8 cellular contexts compared by ENCODE assay signal in the genomic region with DNA sequence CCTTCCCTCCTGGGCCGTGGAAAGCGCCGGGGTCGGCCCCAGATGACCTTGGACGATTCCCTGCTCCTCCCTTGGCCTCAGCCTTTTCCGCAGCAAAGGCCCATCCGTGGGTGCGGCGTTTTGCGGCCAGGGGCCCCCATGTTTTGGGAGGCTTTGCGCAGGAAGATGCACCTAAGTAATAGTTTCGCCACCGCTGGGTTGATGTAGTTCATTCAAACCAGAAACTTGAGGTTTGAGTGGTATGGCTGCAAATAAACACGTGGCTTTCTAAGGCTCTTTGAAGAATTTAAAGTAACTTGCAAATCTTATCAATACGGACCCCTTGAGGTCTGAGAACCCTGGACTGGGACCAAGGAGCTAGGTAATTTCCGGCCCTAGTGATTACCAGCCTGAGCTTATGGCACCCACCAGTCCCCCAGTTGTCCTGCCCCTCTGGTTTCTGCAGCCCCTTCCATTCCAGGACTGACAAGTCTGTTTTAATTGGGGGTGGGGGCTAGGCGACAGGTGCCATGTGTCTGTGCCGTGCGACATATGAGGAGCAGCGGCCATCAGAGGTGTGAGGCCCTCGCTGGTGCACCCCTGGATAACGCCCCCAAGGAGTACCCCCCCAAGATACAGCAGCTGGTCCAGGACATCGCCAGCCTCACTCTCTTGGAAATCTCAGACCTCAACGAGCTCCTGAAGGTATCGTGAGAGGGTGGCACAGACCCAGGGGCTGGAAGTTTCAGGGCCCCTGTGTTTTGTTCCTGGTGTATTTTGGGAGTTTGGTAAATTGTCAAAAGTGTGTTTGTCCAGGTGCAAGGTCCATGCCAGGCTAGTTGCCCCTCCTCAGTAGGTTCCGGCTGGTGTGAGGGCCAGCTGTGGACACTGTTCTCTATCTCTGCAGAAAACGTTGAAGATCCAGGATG. TPM values are rescaled to one million over a fixed set of nuclear protein-coding genes. Genes with fewer than 3 reads are reported as not detected.
A peak's percentile ranks its signal among the peaks of the same experiment; 100 is the strongest.
DNase-seq lines count a peak whose midpoint lies in the region; ATAC-seq, FAIRE-seq and TF ChIP-seq lines count a peak whose summit lies in the region.

No MANE protein-coding gene starts in this region.

- H3K36me3 ChIP-seq in NT2/D1 (ENCODE audit: insufficient read depth, insufficient read length, low read length) (peaks cover 85% of the 10 kb centered on the region), endothelial cell of umbilical vein (ENCODE audit: control insufficient read depth in 2 of 2, extremely low read depth in 1 of 2, insufficient read depth in 2 of 2, low read length in 2 of 2) (peaks cover 3 to 28% of the 10 kb centered on the region in 2 experiments)

- peak overlapping the region; percentile 79 for H3K4me2 ChIP-seq in endothelial cell of umbilical vein (ENCODE audit: insufficient read depth, low read length)

- H3K9ac ChIP-seq in NT2/D1 (ENCODE audit: insufficient read length, low read depth) (peak overlapping the region; percentile 99), endothelial cell of umbilical vein (replicated peaks; ENCODE audit: extremely low read depth, insufficient read depth, low read length) (peak overlapping the region; percentile 98)

- H3K79me2 ChIP-seq in endothelial cell of umbilical vein (ENCODE audit: control insufficient read depth, insufficient read depth, low read length), result peaks cover 30% of the 10 kb centered on the region

- TSS peak; percentile 29 for BruUV-seq in endothelial cell of umbilical vein (replicated peaks; lab: Mats Ljungman, UMichigan)

- POLR2A ChIA-PET in endothelial cell of umbilical vein (lab: Charles Lee), result interaction anchor here (1.0 kb wide), 1 partner anchor 21 kb away, joined by 4 read pairs; a partner anchor contains a TSS

- H3K4me1 ChIP-seq in NT2/D1 (ENCODE audit: insufficient read depth, insufficient read length) (peaks cover 25% of the 10 kb centered on the region), endothelial cell of umbilical vein (ENCODE audit: control insufficient read depth, extremely low read depth, insufficient read depth, low read length) (peaks cover 19% of the 10 kb centered on the region)

- TF ChIP-seq POLR2A in endothelial cell of umbilical vein (IDR thresholded peaks at IDR 0.05; ENCODE audit: low read depth, low read length), result no peak

- H3K9me1 ChIP-seq in endothelial cell of umbilical vein (replicated peaks; ENCODE audit: control insufficient read depth, extremely low read depth, insufficient read depth, low read length), result no peaks in the 10 kb centered on the region

- H2AFZ ChIP-seq in endothelial cell of umbilical vein (ENCODE audit: low read depth, low read length), result no peak overlapping the region

- CTCF ChIA-PET in endothelial cell of umbilical vein (lab: Charles Lee), result interaction anchor here (1.0 to 2.8 kb wide), 3 partner anchors 9 to 125 kb away, joined by 3 to 19 read pairs (median 3); a partner anchor contains a TSS

- H3K27ac ChIP-seq in endothelial cell of umbilical vein (ENCODE audit: insufficient read depth, low read depth, low read length), result peak overlapping the region; percentile 87

- H3K27me3 ChIP-seq in NT2/D1 (ENCODE audit: insufficient read depth, insufficient read length), result no peaks in the 10 kb centered on the region
- no peaks in the 10 kb centered on the region for H3K27me3 ChIP-seq in endothelial cell of umbilical vein (ENCODE audit: control insufficient read depth in 2 of 2, insufficient read depth in 2 of 2, low read length in 2 of 2)

- DNase-seq in NT2/D1 (ENCODE audit: low read depth, low spot score) (no peak), endothelial cell of umbilical vein (ENCODE audit: low read depth, low spot score) (no peak), omental fat pad (ENCODE audit: low spot score) (no peak), amygdala (lab: John Stamatoyannopoulos, UW) (no peak), germinal center (ENCODE audit: low spot score) (no peak), AML-193 (lab: John Stamatoyannopoulos, UW) (no peak)

- ATAC-seq in GM18907 (IDR thresholded peaks at IDR 0.05; ENCODE audit: unreplicated experiment), result peak; percentile 2
- ATAC-seq in omental fat pad (ENCODE audit: low FRiP score), result peak; percentile 6
- ATAC-seq in HG03432 (IDR thresholded peaks at IDR 0.05; ENCODE audit: unreplicated experiment), result no peak

- H3K9me3 ChIP-seq in NT2/D1 (ENCODE audit: insufficient read depth, low read length) (no peaks in the 10 kb centered on the region), endothelial cell of umbilical vein (replicated peaks; ENCODE audit: control insufficient read depth, insufficient read depth, low read length) (no peaks in the 10 kb centered on the region)

- intact Hi-C loops in endothelial cell of umbilical vein (cut with micrococcal nuclease), result loop anchor here (1.0 to 2.0 kb wide), 2 partner anchors 8 to 19 kb away; a partner anchor contains a TSS

- H3K4me3 ChIP-seq in NT2/D1 (ENCODE audit: insufficient read length, low read depth), result peak overlapping the region; percentile 97
- H3K4me3 ChIP-seq in endothelial cell of umbilical vein (replicated peaks in 1 of 3; ENCODE audit: insufficient read depth in 1 of 3, low read depth in 1 of 3, low read length in 3 of 3), result peak overlapping the region; percentile 70 to 86 (median 76)

- no peaks in the 10 kb centered on the region for H4K20me1 ChIP-seq in endothelial cell of umbilical vein (replicated peaks; ENCODE audit: control insufficient read depth, extremely low read depth, insufficient read depth, low read length)

- no peak for FAIRE-seq in endothelial cell of umbilical vein (lab: Jason Lieb, UNC)

- TF ChIP-seq CTCF in endothelial cell of umbilical vein (IDR thresholded peaks at IDR 0.05; ENCODE audit: extremely low read depth in 1 of 2, insufficient read depth in 1 of 2, low read depth in 1 of 2, low read length in 2 of 2), result no peak
- no peak for TF ChIP-seq CTCF in omental fat pad (IDR thresholded peaks at IDR 0.05)

- dilution Hi-C loops in endothelial cell of umbilical vein (cut with MboI; ENCODE audit: extremely low pct_ligation_motif_present, low sequenced_read_pairs), result no loop called here

TF ChIP-seq in endothelial cell of umbilical vein, 7 proteins besides CTCF, POLR2A, EP300 and RAD21 (continues in another document):
- no peak for TF ChIP-seq EZH2 (IDR thresholded peaks at IDR 0.05; ENCODE audit: borderline replicate concordance, low read depth, low read length, severe bottlenecking)

RNA-seq across cellular contexts. Expression of a gene that starts 0.8 kb away (rescaled TPM):
- total RNA-seq in endothelial cell of umbilical vein (89.2 and 91.9 TPM in 2 replicates), omental fat pad (10 to 100 TPM; 31.4 to 55.8 (median 49.2) TPM)
- 99.9 and 126 TPM in 2 replicates for polyA plus RNA-seq in endothelial cell of umbilical vein
- polyA plus RNA-seq in endothelial cell of umbilical vein (2011; cell fraction: cytosol; rRNA removed), result 120 and 135 TPM in 2 replicates
- 45.8 and 46.0 TPM in 2 replicates for polyA plus RNA-seq in endothelial cell of umbilical vein (2011; cell fraction: nucleus; rRNA removed)
- polyA plus RNA-seq in endothelial cell of umbilical vein (2012), result 81.3 and 84.8 TPM in 2 replicates
- 24.4 and 26.4 TPM in 2 replicates for polyA minus RNA-seq in endothelial cell of umbilical vein
- 75.7 TPM for polyA minus RNA-seq in endothelial cell of umbilical vein (2011; cell fraction: cytosol; rRNA and poly(A)+ RNA removed)
- polyA minus RNA-seq in endothelial cell of umbilical vein (2011; cell fraction: nucleus; rRNA and poly(A)+ RNA removed), result 6.5 and 11.1 TPM in 2 replicates

RNA-seq across cellular contexts. Expression of a gene that starts 8.1 kb away (rescaled TPM):
- total RNA-seq in endothelial cell of umbilical vein (16.7 and 17.2 TPM in 2 replicates), omental fat pad (10 to 100 TPM; 11.4 to 22.4 (median 14.0) TPM)
- 16.7 and 22.4 TPM in 2 replicates for polyA plus RNA-seq in endothelial cell of umbilical vein
- polyA plus RNA-seq in endothelial cell of umbilical vein (2011; cell fraction: cytosol; rRNA removed), result 12.2 and 16.1 TPM in 2 replicates
- 14.9 and 20.6 TPM in 2 replicates for polyA plus RNA-seq in endothelial cell of umbilical vein (2011; cell fraction: nucleus; rRNA removed)
- 12.2 and 13.1 TPM in 2 replicates for polyA plus RNA-seq in endothelial cell of umbilical vein (2012)
- 3.9 and 7.1 TPM in 2 replicates for polyA minus RNA-seq in endothelial cell of umbilical vein
- 28.5 TPM for polyA minus RNA-seq in endothelial cell of umbilical vein (2011; cell fraction: cytosol; rRNA and poly(A)+ RNA removed)
- polyA minus RNA-seq in endothelial cell of umbilical vein (2011; cell fraction: nucleus; rRNA and poly(A)+ RNA removed), result 2.5 and 9.9 TPM in 2 replicates

RNA-seq across cellular contexts. Expression of a gene that starts 20.2 kb away (rescaled TPM):
- total RNA-seq in endothelial cell of umbilical vein, result 150 and 166 TPM in 2 replicates
- polyA plus RNA-seq in endothelial cell of umbilical vein, result 191 and 229 TPM in 2 replicates
- 70.8 and 89.7 TPM in 2 replicates for polyA plus RNA-seq in endothelial cell of umbilical vein (2011; cell fraction: cytosol; rRNA removed)
- 602 and 650 TPM in 2 replicates for polyA plus RNA-seq in endothelial cell of umbilical vein (2011; cell fraction: nucleus; rRNA removed)
- 100 and 114 TPM in 2 replicates for polyA plus RNA-seq in endothelial cell of umbilical vein (2012)
- polyA minus RNA-seq in endothelial cell of umbilical vein, result 104 and 152 TPM in 2 replicates
- 38.8 TPM for polyA minus RNA-seq in endothelial cell of umbilical vein (2011; cell fraction: cytosol; rRNA and poly(A)+ RNA removed)
- polyA minus RNA-seq in endothelial cell of umbilical vein (2011; cell fraction: nucleus; rRNA and poly(A)+ RNA removed), result 120 and 170 TPM in 2 replicates
- 100 to 1,000 TPM in 1 of 4 donors, 10 to 100 TPM in 3; 54.0 to 117 (median 66.9) TPM for total RNA-seq in omental fat pad

RNA-seq across cellular contexts. Expression of a gene that starts 20.4 kb away (rescaled TPM):
- total RNA-seq in endothelial cell of umbilical vein (40.5 and 41.4 TPM in 2 replicates), omental fat pad (10 to 100 TPM; 18.8 to 28.8 (median 26.9) TPM)
- polyA plus RNA-seq in endothelial cell of umbilical vein, result 55.5 and 71.7 TPM in 2 replicates
- polyA plus RNA-seq in endothelial cell of umbilical vein (2011; cell fraction: cytosol; rRNA removed), result 67.4 and 79.5 TPM in 2 replicates
- 66.7 and 79.3 TPM in 2 replicates for polyA plus RNA-seq in endothelial cell of umbilical vein (2011; cell fraction: nucleus; rRNA removed)
- polyA plus RNA-seq in endothelial cell of umbilical vein (2012), result 42.1 and 44.0 TPM in 2 replicates
- 29.3 and 29.5 TPM in 2 replicates for polyA minus RNA-seq in endothelial cell of umbilical vein
- polyA minus RNA-seq in endothelial cell of umbilical vein (2011; cell fraction: cytosol; rRNA and poly(A)+ RNA removed), result 10.9 TPM
- 12.7 and 14.1 TPM in 2 replicates for polyA minus RNA-seq in endothelial cell of umbilical vein (2011; cell fraction: nucleus; rRNA and poly(A)+ RNA removed)

RNA-seq across cellular contexts. Expression of a gene that starts 37.5 kb away (rescaled TPM):
- total RNA-seq in endothelial cell of umbilical vein (32.2 and 32.7 TPM in 2 replicates), omental fat pad (10 to 100 TPM in 1 of 4 donors, 1 to 10 TPM in 3; 6.8 to 15.6 (median 9.4) TPM)
- polyA plus RNA-seq in endothelial cell of umbilical vein, result 12.9 and 18.1 TPM in 2 replicates
- polyA plus RNA-seq in endothelial cell of umbilical vein (2011; cell fraction: cytosol; rRNA removed), result 15.1 and 17.5 TPM in 2 replicates
- polyA plus RNA-seq in endothelial cell of umbilical vein (2011; cell fraction: nucleus; rRNA removed), result 14.5 and 18.0 TPM in 2 replicates
- polyA plus RNA-seq in endothelial cell of umbilical vein (2012), result 19.9 and 25.1 TPM in 2 replicates
- polyA minus RNA-seq in endothelial cell of umbilical vein, result 2.8 and 5.3 TPM in 2 replicates
- polyA minus RNA-seq in endothelial cell of umbilical vein (2011; cell fraction: cytosol; rRNA and poly(A)+ RNA removed), result 6.9 TPM
- 2.1 and 6.8 TPM in 2 replicates for polyA minus RNA-seq in endothelial cell of umbilical vein (2011; cell fraction: nucleus; rRNA and poly(A)+ RNA removed)
